In the genomic region with DNA sequence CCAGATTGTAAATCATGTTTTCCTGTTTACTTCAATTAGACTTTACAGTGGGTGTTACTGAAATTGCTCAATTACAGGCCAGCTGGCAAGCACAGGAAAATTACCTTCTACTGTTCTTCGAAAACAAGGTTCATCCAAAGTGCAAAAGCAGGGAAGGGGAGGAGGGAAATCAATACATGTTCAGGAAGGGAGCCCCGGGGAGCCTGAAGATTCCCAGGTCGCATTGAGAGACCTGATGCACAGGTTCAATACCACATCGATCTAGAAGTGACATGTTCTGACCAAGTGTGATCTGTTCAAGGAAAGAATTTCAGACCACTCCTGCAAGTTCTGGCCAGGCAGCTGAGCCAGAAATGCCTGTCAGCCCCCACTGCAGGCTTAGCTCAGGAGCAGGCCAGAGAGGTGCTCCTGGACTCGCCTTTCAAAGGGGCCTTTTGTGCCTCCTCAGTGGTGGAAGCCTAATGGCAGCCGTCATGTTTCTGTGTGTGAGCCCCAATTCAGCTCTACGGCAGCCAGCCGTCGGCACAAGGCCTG, we compare ENCODE assay signal across 8 cellular contexts. TPM values are rescaled to one million over a fixed set of nuclear protein-coding genes. Genes with fewer than 3 reads are reported as not detected.
A peak's percentile ranks its signal among the peaks of the same experiment; 100 is the strongest.
DNase-seq lines count a peak whose midpoint lies in the region; ATAC-seq and TF ChIP-seq lines count a peak whose summit lies in the region.

No MANE protein-coding gene starts in this region.

- ATAC-seq in activated T-cell treated with anti-CD3 and anti-CD28 coated beads, Interleukin-2, amount 50 U/mL, for 72 hours (replicated peaks in 1 of 2): no peak
- ATAC-seq in lung (ENCODE audit: insufficient read depth, low FRiP score) (no peak), HG03378 (IDR thresholded peaks at IDR 0.05; ENCODE audit: unreplicated experiment) (no peak), GM18505 (IDR thresholded peaks at IDR 0.05; ENCODE audit: unreplicated experiment) (no peak)

- 50 to 51% methylated on average over 9 of the region's 9 CpGs for WGBS in lung, 2 donors
- 20 to 57% methylated on average over 3 to 9 of the region's 9 CpGs for WGBS in transverse colon (ENCODE audit: low coverage in 1 of 2), 2 donors

- no peak overlapping the region for H3K4me3 Mint-ChIP-seq in activated T-cell treated with anti-CD3 and anti-CD28 coated beads, Interleukin-2, amount 50 U/mL, for 72 hours

- no peak for TF ChIP-seq EP300 in transverse colon (IDR thresholded peaks at IDR 0.05; ENCODE audit: low read depth)

- no peaks in the 10 kb centered on the region for H3K27me3 Mint-ChIP-seq in activated T-cell treated with anti-CD3 and anti-CD28 coated beads, Interleukin-2, amount 50 U/mL, for 72 hours (ENCODE audit: low read depth)

- in situ Hi-C loops in transverse colon (cut with MboI; ENCODE audit: low pct_ligation_motif_present in 1 of 4, low pct_unique_long_range_greater_than_20kb in 1 of 4, low sequenced_read_pairs in 3 of 4): no loop called here

- H3K9me3 ChIP-seq in lung (ENCODE audit: control insufficient read depth in 2 of 2, insufficient read depth in 1 of 2, low read length in 1 of 2) (no peaks in the 10 kb centered on the region), transverse colon (no peaks in the 10 kb centered on the region)

- H3K4me1 Mint-ChIP-seq in activated T-cell treated with anti-CD3 and anti-CD28 coated beads, Interleukin-2, amount 50 U/mL, for 72 hours (ENCODE audit: low read depth): peaks cover 86% of the 10 kb centered on the region

- H3K4me3 ChIP-seq in lung: no peak overlapping the region
- H3K4me3 ChIP-seq in transverse colon: no peak overlapping the region

- TF ChIP-seq POLR2A in transverse colon (IDR thresholded peaks at IDR 0.05) (no peak), GM18505 (IDR thresholded peaks at IDR 0.05; ENCODE audit: borderline replicate concordance, extremely low read depth, insufficient read depth, insufficient read length) (no peak)

- no peaks in the 10 kb centered on the region for H3K27me3 ChIP-seq in lung (ENCODE audit: control insufficient read depth, insufficient read depth)
- no peaks in the 10 kb centered on the region for H3K27me3 ChIP-seq in transverse colon

- peak overlapping the region; percentile 5 to 58 for H3K27ac ChIP-seq in lung (ENCODE audit: low read depth in 1 of 2, low read length in 1 of 2)
- H3K27ac ChIP-seq in transverse colon: peak overlapping the region; percentile 76 to 81 (median 79)

- H3K27ac Mint-ChIP-seq in activated T-cell treated with anti-CD3 and anti-CD28 coated beads, Interleukin-2, amount 50 U/mL, for 72 hours: peak overlapping the region; percentile 85

- TF ChIP-seq CTCF in lung (IDR thresholded peaks at IDR 0.05; ENCODE audit: control extremely low read depth, extremely low read depth): no peak
- TF ChIP-seq CTCF in transverse colon (IDR thresholded peaks at IDR 0.05): no peak

- intact Hi-C loops in transverse colon (cut with DNase I; ENCODE audit: low total_unique reads): no loop called here

- peaks cover 3 to 14% of the 10 kb centered on the region in 2 donors for H3K36me3 Mint-ChIP-seq in activated T-cell treated with anti-CD3 and anti-CD28 coated beads, Interleukin-2, amount 50 U/mL, for 72 hours (ENCODE audit: insufficient read depth in 2 of 2)

- peaks cover 21 to 62% of the 10 kb centered on the region in 2 donors for H3K4me1 ChIP-seq in lung (ENCODE audit: control insufficient read depth in 2 of 2, insufficient read depth in 2 of 2, low read length in 2 of 2)
- H3K4me1 ChIP-seq in transverse colon: peaks cover 60 to 82% (median 67%) of the 10 kb centered on the region in 4 donors

- H3K36me3 ChIP-seq in lung (ENCODE audit: control insufficient read depth in 2 of 2, insufficient read depth in 2 of 2, low read length in 2 of 2) (peaks cover 0 to 14% of the 10 kb centered on the region in 2 donors), transverse colon (no peaks in the 10 kb centered on the region)

- H3K9me3 Mint-ChIP-seq in activated T-cell treated with anti-CD3 and anti-CD28 coated beads, Interleukin-2, amount 50 U/mL, for 72 hours: no peaks in the 10 kb centered on the region

- no peak for DNase-seq in activated T-cell treated with anti-CD3 and anti-CD28 coated beads, Interleukin-2, amount 50 U/mL, for 72 hours
- DNase-seq in activated T-cell treated with anti-CD3 and anti-CD28 coated beads, Interleukin-2, amount 50 U/mL, for 48 hours: no peak
- peak; percentile 76 for DNase-seq in amniotic epithelial cell (ENCODE audit: low read depth)
- no peak for DNase-seq in lung (ENCODE audit: low spot score)
- no peak for DNase-seq in transverse colon
- no peak for DNase-seq in iPS-NIHi7 (ENCODE audit: extremely low spot score)

RNA-seq across cellular contexts. Expression of a gene that starts 35.9 kb away (rescaled TPM):
- total RNA-seq in activated T-cell treated with anti-CD3 and anti-CD28 coated beads, Interleukin-2, amount 50 U/mL, for 72 hours: 10 to 100 TPM; 30.0 to 37.7 TPM
- total RNA-seq in lung (10 to 100 TPM; 21.0 to 45.4 TPM), transverse colon (100 to 1,000 TPM in 1 of 4 donors, 10 to 100 TPM in 3; 41.0 to 110 (median 50.0) TPM)
- polyA plus RNA-seq in lung: 10 to 100 TPM; 14.6 to 15.3 TPM
